In genomic region chr3:45635475-45636256, GRCh38 we compare ENCODE assay signal across 8 cellular contexts. TPM values are rescaled to one million over a fixed set of nuclear protein-coding genes. Genes with fewer than 3 reads are reported as not detected.
DNase-seq lines count a peak whose midpoint lies in the region; ATAC-seq, FAIRE-seq and TF ChIP-seq lines count a peak whose summit lies in the region.

No MANE protein-coding gene starts in this region.

- in situ Hi-C loops in GM23248 (cut with MboI) = no loop called here

- ATAC-seq in pancreas (peak; percentile 29 to 60 (median 42)), GM21717 (IDR thresholded peaks at IDR 0.05; ENCODE audit: unreplicated experiment) (no peak)

- peak; percentile 86 for DNase-seq in GM23248
- no peak for DNase-seq in SK-N-SH
- peak; percentile 87 for DNase-seq in fibroblast of villous mesenchyme (ENCODE audit: low read depth)
- DNase-seq in pancreas = no peak
- DNase-seq in cerebellum (ENCODE audit: low spot score) = no peak
- no peak for DNase-seq in activated gamma-delta T cell treated with Interleukin-2 at 50 U/mL for 16 hours
- no peak for DNase-seq in DMS79 treated with DMSO at 0.1 percent for 48 hours (lab: John Stamatoyannopoulos, UW)

- POLR2A ChIA-PET in SK-N-SH (lab: Yijun Ruan, JAX) = no interaction called here

- WGBS in GM23248 (ENCODE audit: low coverage in 1 of 2, low lambda C conversion rate in 2 of 2, missing lambda C conversion rate in 2 of 2), 2 experiments = 48% methylated on average over 4 of the region's 4 CpGs
- 42% methylated on average over 4 of the region's 4 CpGs for WGBS in SK-N-SH (ENCODE audit: low lambda C conversion rate)
- 68 to 72% methylated on average over 4 of the region's 4 CpGs for WGBS in pancreas, 2 donors

- H3K36me3 ChIP-seq in GM23248 (ENCODE audit: low read depth) (no peaks in the 10 kb centered on the region), SK-N-SH (replicated peaks in 1 of 2; ENCODE audit: control insufficient read depth in 1 of 2, insufficient read depth in 2 of 2, low read length in 1 of 2) (peaks cover 0 to 4% of the 10 kb centered on the region in 2 experiments), pancreas (no peaks in the 10 kb centered on the region)

- H3K4me1 ChIP-seq in GM23248 (ENCODE audit: insufficient read depth) = peaks cover 18% of the 10 kb centered on the region
- H3K4me1 ChIP-seq in SK-N-SH (ENCODE audit: control insufficient read depth in 1 of 2, insufficient read depth in 2 of 2, low read depth in 1 of 2, low read length in 1 of 2) = peaks cover 9 to 11% of the 10 kb centered on the region in 2 experiments; a peak in 2 of 4 replicates
- peaks cover 18 to 26% (median 20%) of the 10 kb centered on the region in 3 donors for H3K4me1 ChIP-seq in pancreas

- no peak for TF ChIP-seq CTCF in SK-N-SH (IDR thresholded peaks at IDR 0.05)
- TF ChIP-seq CTCF in fibroblast of villous mesenchyme (IDR thresholded peaks at IDR 0.05; ENCODE audit: insufficient read depth, low read depth, low read length) = no peak
- no peak for TF ChIP-seq CTCF in pancreas (IDR thresholded peaks at IDR 0.05)

- intact Hi-C loops in pancreas (cut with DNase I) = no loop called here

- H3K9ac ChIP-seq in GM23248 = no peak overlapping the region
- no peak overlapping the region for H3K9ac ChIP-seq in SK-N-SH

- no peaks in the 10 kb centered on the region for H4K20me1 ChIP-seq in GM23248 (ENCODE audit: insufficient read depth)
- H4K20me1 ChIP-seq in SK-N-SH (ENCODE audit: insufficient read depth) = no peaks in the 10 kb centered on the region

- H3K27ac ChIP-seq in GM23248 = peak overlapping the region; percentile 20
- peak overlapping the region in 1 of 2 experiments; percentile 65; a peak in 2 of 4 replicates for H3K27ac ChIP-seq in SK-N-SH (ENCODE audit: low read depth in 2 of 2, low read length in 1 of 2)
- peak overlapping the region in 1 of 4 donors; percentile 36 for H3K27ac ChIP-seq in pancreas

- CTCF ChIA-PET in SK-N-SH (lab: Yijun Ruan, JAX) = interaction anchor here (0.6 to 1.1 kb wide), 3 partner anchors 21 to 808 kb away, joined by 3 read pairs; no protein-coding TSS in a partner anchor

- H3F3A ChIP-seq in GM23248 (ENCODE audit: insufficient read depth) (peaks cover 5% of the 10 kb centered on the region; the same call in 1 of the 2 replicates), SK-N-SH (replicated peaks; ENCODE audit: insufficient read depth) (peaks cover 8% of the 10 kb centered on the region)

- H2AFZ ChIP-seq in GM23248 = no peak overlapping the region
- H2AFZ ChIP-seq in SK-N-SH (ENCODE audit: low read depth) = no peak overlapping the region

- no peak overlapping the region for H3K4me3 ChIP-seq in GM23248
- no peak overlapping the region for H3K4me3 ChIP-seq in SK-N-SH (ENCODE audit: low read depth in 2 of 2, low read length in 1 of 2)
- H3K4me3 ChIP-seq in fibroblast of villous mesenchyme (ENCODE audit: low read depth, low read length) = no peak overlapping the region
- no peak overlapping the region for H3K4me3 ChIP-seq in pancreas

- H3K9me3 ChIP-seq in GM23248 (ENCODE audit: low read depth) (no peaks in the 10 kb centered on the region), SK-N-SH (no peaks in the 10 kb centered on the region), pancreas (no peaks in the 10 kb centered on the region)

- no peak for TF ChIP-seq RAD21 in SK-N-SH (IDR thresholded peaks at IDR 0.05; ENCODE audit: low read length)

- peak overlapping the region; percentile 22 for H3K4me2 ChIP-seq in GM23248 (ENCODE audit: unreplicated experiment)
- H3K4me2 ChIP-seq in SK-N-SH = no peak overlapping the region

- H3K27me3 ChIP-seq in GM23248 (replicated peaks; ENCODE audit: insufficient read depth) (no peaks in the 10 kb centered on the region), SK-N-SH (ENCODE audit: insufficient read depth) (no peaks in the 10 kb centered on the region), pancreas (no peaks in the 10 kb centered on the region)

- no peak for FAIRE-seq in pancreas (lab: Jason Lieb, UNC)

- H3K9me2 ChIP-seq in GM23248 (ENCODE audit: insufficient read depth) = no peaks in the 10 kb centered on the region
- no peaks in the 10 kb centered on the region for H3K9me2 ChIP-seq in SK-N-SH

- peaks cover 80% of the 10 kb centered on the region for H3K79me2 ChIP-seq in GM23248 (ENCODE audit: insufficient read depth)
- peaks cover 70% of the 10 kb centered on the region for H3K79me2 ChIP-seq in SK-N-SH (ENCODE audit: insufficient read depth)

- TF ChIP-seq EP300 in SK-N-SH (IDR thresholded peaks at IDR 0.05; ENCODE audit: borderline replicate concordance in 1 of 2, low read depth in 1 of 2, low read length in 1 of 2) = no peak

TF ChIP-seq in SK-N-SH, 30 proteins besides CTCF, POLR2A, EP300 and RAD21:
- no peak for TF ChIP-seq SMC3 (IDR thresholded peaks at IDR 0.05; ENCODE audit: low read depth, low read length)
- TF ChIP-seq, protein P1, sequence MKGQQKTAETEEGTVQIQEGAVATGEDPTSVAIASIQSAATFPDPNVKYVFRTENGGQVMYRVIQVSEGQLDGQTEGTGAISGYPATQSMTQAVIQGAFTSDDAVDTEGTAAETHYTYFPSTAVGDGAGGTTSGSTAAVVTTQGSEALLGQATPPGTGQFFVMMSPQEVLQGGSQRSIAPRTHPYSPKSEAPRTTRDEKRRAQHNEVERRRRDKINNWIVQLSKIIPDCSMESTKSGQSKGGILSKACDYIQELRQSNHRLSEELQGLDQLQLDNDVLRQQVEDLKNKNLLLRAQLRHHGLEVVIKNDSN (IDR thresholded peaks at IDR 0.05; ENCODE audit: borderline replicate concordance, low read depth) = no peak
- no peak for TF ChIP-seq IRF3 (IDR thresholded peaks at IDR 0.05; ENCODE audit: low read depth, low read length)
- TF ChIP-seq FOSL2 (IDR thresholded peaks at IDR 0.05; ENCODE audit: borderline replicate concordance, low read depth) = peak; percentile 35; the same call in 1 of the 2 replicates

RNA-seq across cellular contexts. Expression of gene LIMD1, which starts 41.1 kb away (rescaled TPM):
- total RNA-seq in GM23248 (2014; rRNA removed; shearing (Covaris generic)) = 8.3 and 10.3 TPM in 2 replicates
- 6.2 and 8.6 TPM in 2 replicates for polyA plus RNA-seq in GM23248 (2016; fragmentation: Nextera tagmentation; extraction: Ambion mirVana)
- polyA plus RNA-seq in SK-N-SH (2012; rRNA removed) = 7.6 and 10.5 TPM in 2 replicates
- polyA plus RNA-seq in SK-N-SH (2012; cell fraction: cytosol; rRNA removed) = 2.7 and 5.0 TPM in 2 replicates
- 22.5 and 25.5 TPM in 2 replicates for polyA plus RNA-seq in SK-N-SH (2012; cell fraction: nucleus; rRNA removed)
- 15.8 and 23.7 TPM in 2 replicates for total RNA-seq in fibroblast of villous mesenchyme
- total RNA-seq in pancreas = 10 to 100 TPM; 13.9 to 27.9 (median 17.6) TPM
- polyA plus RNA-seq in pancreas = 10 to 100 TPM in 1 of 2 donors, 1 to 10 TPM in 1; 5.8 to 11.6 TPM
- 11.6 TPM for total RNA-seq in cerebellum

RNA-seq across cellular contexts. Expression of gene SACM1L, which starts 53.5 kb away (rescaled TPM):
- 33.9 and 41.7 TPM in 2 replicates for total RNA-seq in GM23248 (2014; rRNA removed; shearing (Covaris generic))
- polyA plus RNA-seq in GM23248 (2016; fragmentation: Nextera tagmentation; extraction: Ambion mirVana) (30.6 and 33.6 TPM in 2 replicates), SK-N-SH (2012; rRNA removed) (11.2 and 16.7 TPM in 2 replicates), pancreas (10 to 100 TPM; 18.3 to 28.9 TPM)
- 15.4 and 16.4 TPM in 2 replicates for polyA plus RNA-seq in SK-N-SH (2012; cell fraction: cytosol; rRNA removed)
- polyA plus RNA-seq in SK-N-SH (2012; cell fraction: nucleus; rRNA removed) = 13.7 and 35.1 TPM in 2 replicates
- total RNA-seq in fibroblast of villous mesenchyme (29.3 and 53.1 TPM in 2 replicates), pancreas (10 to 100 TPM; 15.4 to 29.8 (median 18.4) TPM), cerebellum (63.8 TPM)

Comparison
In these comparisons a context has a peak if more than half of its experiments do, and no peak if none do; other contexts are left out.
1. DNase-seq: peak in GM23248 (single experiment) and fibroblast of villous mesenchyme (single experiment); none in SK-N-SH (single experiment), pancreas (0 of 6), cerebellum (single experiment), activated gamma-delta T cell treated with Interleukin-2 at 50 U/mL for 16 hours (single experiment) and DMS79 treated with DMSO at 0.1 percent for 48 hours (single experiment).